ENCODE assay signal across 1 cellular context in the genomic region with DNA sequence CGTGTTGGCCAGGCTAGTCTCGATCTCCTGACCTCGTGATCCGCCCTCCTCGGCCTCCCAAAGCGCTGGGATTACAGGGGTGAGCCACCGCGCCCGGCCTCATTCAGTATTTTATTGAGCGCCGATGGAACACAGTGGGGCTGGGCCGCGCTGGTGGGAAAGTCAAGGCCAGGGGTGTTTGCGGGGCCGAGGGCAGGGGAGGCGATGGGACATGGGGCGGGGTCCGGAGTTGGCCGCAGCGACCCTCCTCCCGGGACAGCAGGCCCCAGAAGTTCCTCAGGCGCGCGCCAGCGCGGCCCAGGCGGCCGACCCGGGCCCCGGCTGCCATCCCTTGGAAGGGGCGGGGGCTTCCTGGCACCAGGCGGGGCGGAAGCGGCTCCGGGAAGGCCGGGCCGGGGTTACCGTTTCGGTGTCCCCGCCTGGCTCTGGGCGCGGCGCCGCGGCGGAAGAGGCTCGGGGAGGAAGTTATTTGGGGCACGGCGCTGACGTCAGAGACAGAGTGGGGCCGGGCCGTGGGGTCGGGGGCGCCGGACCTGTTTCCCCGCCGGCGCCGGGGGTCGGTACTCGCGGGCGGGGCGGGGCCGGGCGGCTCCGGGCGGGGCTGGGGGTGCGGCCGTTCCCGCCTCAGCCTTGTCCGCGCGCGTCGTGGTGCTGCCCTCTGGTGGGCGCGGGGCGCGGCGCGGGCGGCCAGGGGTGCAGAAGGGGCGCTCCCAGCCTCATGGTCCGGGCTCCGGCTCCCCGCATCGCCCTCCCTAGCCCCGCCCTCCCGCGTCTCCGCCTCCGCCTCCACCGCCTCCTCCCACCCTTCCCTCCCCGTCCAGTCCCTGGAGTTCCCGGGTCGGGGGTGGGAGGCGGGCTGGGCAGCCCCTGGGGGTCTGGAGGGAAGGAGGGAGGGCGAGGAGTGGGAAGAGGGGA.
TF ChIP-seq lines count a peak whose summit lies in the region.

No MANE protein-coding gene starts in this region.

TF ChIP-seq in HEK293, 187 proteins besides CTCF, POLR2A, EP300 and RAD21 (continued from another document):
- peak; percentile 68; the same call in 1 of the 2 replicates for TF ChIP-seq KLF16 (tag by site-specific recombination; IDR thresholded peaks at IDR 0.05)
- peak; percentile 99 for TF ChIP-seq ZNF629 (tag by site-specific recombination; IDR thresholded peaks at IDR 0.05)
- TF ChIP-seq ZBTB21 (tag by site-specific recombination; IDR thresholded peaks at IDR 0.05), result peak; percentile 99
- peak; percentile 71 for TF ChIP-seq SP3 (tag by site-specific recombination; IDR thresholded peaks at IDR 0.05)
- TF ChIP-seq, protein P1, sequence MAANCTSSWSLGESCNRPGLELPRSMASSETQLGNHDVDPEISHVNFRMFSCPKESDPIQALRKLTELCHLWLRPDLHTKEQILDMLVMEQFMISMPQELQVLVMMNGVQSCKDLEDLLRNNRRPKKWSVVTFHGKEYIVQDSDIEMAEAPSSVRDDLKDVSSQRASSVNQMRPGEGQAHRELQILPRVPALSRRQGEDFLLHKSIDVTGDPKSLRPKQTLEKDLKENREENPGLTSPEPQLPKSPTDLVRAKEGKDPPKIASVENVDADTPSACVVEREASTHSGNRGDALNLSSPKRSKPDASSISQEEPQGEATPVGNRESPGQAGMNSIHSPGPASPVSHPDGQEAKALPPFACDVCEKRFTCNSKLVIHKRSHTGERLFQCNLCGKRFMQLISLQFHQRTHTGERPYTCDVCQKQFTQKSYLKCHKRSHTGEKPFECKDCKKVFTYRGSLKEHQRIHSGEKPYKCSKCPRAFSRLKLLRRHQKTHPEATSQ (tag by site-specific recombination; IDR thresholded peaks at IDR 0.05), result peak; percentile 75; the same call in 1 of the 2 replicates
- TF ChIP-seq ZNF843 (tag by site-specific recombination; IDR thresholded peaks at IDR 0.05), result 0 out of 2 replicates have a peak, but pooled peaks have one; percentile 8
- TF ChIP-seq KLF1 (tag by site-specific recombination; IDR thresholded peaks at IDR 0.05), result peak; percentile 77
- peak; percentile 87; the same call in 1 of the 2 replicates for TF ChIP-seq ZNF785 (tag by site-specific recombination; IDR thresholded peaks at IDR 0.05)
- TF ChIP-seq YY1 (tag by site-specific recombination; IDR thresholded peaks at IDR 0.05), result peak; percentile 75; the same call in 1 of the 2 replicates
- 0 out of 2 replicates have a peak, but pooled peaks have one; percentile 76 for TF ChIP-seq ZNF792 (tag by site-specific recombination; IDR thresholded peaks at IDR 0.05)
- TF ChIP-seq, protein P2, sequence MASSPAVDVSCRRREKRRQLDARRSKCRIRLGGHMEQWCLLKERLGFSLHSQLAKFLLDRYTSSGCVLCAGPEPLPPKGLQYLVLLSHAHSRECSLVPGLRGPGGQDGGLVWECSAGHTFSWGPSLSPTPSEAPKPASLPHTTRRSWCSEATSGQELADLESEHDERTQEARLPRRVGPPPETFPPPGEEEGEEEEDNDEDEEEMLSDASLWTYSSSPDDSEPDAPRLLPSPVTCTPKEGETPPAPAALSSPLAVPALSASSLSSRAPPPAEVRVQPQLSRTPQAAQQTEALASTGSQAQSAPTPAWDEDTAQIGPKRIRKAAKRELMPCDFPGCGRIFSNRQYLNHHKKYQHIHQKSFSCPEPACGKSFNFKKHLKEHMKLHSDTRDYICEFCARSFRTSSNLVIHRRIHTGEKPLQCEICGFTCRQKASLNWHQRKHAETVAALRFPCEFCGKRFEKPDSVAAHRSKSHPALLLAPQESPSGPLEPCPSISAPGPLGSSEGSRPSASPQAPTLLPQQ (tag by site-specific recombination; IDR thresholded peaks at IDR 0.05), result peak; percentile 94
- TF ChIP-seq, protein P3, sequence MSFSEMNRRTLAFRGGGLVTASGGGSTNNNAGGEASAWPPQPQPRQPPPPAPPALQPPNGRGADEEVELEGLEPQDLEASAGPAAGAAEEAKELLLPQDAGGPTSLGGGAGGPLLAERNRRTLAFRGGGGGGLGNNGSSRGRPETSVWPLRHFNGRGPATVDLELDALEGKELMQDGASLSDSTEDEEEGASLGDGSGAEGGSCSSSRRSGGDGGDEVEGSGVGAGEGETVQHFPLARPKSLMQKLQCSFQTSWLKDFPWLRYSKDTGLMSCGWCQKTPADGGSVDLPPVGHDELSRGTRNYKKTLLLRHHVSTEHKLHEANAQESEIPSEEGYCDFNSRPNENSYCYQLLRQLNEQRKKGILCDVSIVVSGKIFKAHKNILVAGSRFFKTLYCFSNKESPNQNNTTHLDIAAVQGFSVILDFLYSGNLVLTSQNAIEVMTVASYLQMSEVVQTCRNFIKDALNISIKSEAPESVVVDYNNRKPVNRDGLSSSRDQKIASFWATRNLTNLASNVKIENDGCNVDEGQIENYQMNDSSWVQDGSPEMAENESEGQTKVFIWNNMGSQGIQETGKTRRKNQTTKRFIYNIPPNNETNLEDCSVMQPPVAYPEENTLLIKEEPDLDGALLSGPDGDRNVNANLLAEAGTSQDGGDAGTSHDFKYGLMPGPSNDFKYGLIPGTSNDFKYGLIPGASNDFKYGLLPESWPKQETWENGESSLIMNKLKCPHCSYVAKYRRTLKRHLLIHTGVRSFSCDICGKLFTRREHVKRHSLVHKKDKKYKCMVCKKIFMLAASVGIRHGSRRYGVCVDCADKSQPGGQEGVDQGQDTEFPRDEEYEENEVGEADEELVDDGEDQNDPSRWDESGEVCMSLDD (tag by site-specific recombination; IDR thresholded peaks at IDR 0.05), result 0 out of 2 replicates have a peak, but pooled peaks have one; percentile 36
- TF ChIP-seq ZSCAN30 (tag by site-specific recombination; IDR thresholded peaks at IDR 0.05), result peak; percentile 94
- TF ChIP-seq, protein P4, sequence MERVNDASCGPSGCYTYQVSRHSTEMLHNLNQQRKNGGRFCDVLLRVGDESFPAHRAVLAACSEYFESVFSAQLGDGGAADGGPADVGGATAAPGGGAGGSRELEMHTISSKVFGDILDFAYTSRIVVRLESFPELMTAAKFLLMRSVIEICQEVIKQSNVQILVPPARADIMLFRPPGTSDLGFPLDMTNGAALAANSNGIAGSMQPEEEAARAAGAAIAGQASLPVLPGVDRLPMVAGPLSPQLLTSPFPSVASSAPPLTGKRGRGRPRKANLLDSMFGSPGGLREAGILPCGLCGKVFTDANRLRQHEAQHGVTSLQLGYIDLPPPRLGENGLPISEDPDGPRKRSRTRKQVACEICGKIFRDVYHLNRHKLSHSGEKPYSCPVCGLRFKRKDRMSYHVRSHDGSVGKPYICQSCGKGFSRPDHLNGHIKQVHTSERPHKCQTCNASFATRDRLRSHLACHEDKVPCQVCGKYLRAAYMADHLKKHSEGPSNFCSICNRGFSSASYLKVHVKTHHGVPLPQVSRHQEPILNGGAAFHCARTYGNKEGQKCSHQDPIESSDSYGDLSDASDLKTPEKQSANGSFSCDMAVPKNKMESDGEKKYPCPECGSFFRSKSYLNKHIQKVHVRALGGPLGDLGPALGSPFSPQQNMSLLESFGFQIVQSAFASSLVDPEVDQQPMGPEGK (tag by site-specific recombination; IDR thresholded peaks at IDR 0.05), result peak; percentile 71; the same call in 1 of the 2 replicates
- peak; percentile 91 for TF ChIP-seq ZBTB8A (tag by site-specific recombination; IDR thresholded peaks at IDR 0.05)
- TF ChIP-seq, protein P5, sequence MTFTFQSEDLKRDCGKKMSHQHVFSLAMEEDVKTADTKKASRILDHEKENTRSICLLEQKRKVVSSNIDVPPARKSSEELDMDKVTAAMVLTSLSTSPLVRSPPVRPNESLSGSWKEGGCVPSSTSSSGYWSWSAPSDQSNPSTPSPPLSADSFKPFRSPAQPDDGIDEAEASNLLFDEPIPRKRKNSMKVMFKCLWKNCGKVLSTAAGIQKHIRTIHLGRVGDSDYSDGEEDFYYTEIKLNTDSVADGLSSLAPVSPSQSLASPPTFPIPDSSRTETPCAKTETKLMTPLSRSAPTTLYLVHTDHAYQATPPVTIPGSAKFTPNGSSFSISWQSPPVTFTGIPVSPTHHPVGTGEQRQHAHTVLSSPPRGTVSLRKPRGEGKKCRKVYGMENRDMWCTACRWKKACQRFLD (tag by site-specific recombination; IDR thresholded peaks at IDR 0.05), result no peak
- peak; percentile 37; the same call in 1 of the 2 replicates for TF ChIP-seq ZNF768 (tag by site-specific recombination; IDR thresholded peaks at IDR 0.05)
- TF ChIP-seq, protein P6, sequence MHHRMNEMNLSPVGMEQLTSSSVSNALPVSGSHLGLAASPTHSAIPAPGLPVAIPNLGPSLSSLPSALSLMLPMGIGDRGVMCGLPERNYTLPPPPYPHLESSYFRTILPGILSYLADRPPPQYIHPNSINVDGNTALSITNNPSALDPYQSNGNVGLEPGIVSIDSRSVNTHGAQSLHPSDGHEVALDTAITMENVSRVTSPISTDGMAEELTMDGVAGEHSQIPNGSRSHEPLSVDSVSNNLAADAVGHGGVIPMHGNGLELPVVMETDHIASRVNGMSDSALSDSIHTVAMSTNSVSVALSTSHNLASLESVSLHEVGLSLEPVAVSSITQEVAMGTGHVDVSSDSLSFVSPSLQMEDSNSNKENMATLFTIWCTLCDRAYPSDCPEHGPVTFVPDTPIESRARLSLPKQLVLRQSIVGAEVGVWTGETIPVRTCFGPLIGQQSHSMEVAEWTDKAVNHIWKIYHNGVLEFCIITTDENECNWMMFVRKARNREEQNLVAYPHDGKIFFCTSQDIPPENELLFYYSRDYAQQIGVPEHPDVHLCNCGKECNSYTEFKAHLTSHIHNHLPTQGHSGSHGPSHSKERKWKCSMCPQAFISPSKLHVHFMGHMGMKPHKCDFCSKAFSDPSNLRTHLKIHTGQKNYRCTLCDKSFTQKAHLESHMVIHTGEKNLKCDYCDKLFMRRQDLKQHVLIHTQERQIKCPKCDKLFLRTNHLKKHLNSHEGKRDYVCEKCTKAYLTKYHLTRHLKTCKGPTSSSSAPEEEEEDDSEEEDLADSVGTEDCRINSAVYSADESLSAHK (tag by site-specific recombination; IDR thresholded peaks at IDR 0.05), result peak; percentile 38; the same call in 1 of the 2 replicates
- no peak for TF ChIP-seq ZNF707 (tag by site-specific recombination; IDR thresholded peaks at IDR 0.05)
- TF ChIP-seq IKZF3 (tag by site-specific recombination; IDR thresholded peaks at IDR 0.05), result peak; percentile 30; the same call in 1 of the 2 replicates
- TF ChIP-seq ZNF529 (tag by site-specific recombination; IDR thresholded peaks at IDR 0.05; ENCODE audit: insufficient replicate concordance), result no peak
- TF ChIP-seq REPIN1 (tag by site-specific recombination; IDR thresholded peaks at IDR 0.05; ENCODE audit: low read depth), result no peak
- peak; percentile 70 for TF ChIP-seq KLF9 (tag by site-specific recombination; IDR thresholded peaks at IDR 0.05; ENCODE audit: low read depth)
- TF ChIP-seq, protein P7, sequence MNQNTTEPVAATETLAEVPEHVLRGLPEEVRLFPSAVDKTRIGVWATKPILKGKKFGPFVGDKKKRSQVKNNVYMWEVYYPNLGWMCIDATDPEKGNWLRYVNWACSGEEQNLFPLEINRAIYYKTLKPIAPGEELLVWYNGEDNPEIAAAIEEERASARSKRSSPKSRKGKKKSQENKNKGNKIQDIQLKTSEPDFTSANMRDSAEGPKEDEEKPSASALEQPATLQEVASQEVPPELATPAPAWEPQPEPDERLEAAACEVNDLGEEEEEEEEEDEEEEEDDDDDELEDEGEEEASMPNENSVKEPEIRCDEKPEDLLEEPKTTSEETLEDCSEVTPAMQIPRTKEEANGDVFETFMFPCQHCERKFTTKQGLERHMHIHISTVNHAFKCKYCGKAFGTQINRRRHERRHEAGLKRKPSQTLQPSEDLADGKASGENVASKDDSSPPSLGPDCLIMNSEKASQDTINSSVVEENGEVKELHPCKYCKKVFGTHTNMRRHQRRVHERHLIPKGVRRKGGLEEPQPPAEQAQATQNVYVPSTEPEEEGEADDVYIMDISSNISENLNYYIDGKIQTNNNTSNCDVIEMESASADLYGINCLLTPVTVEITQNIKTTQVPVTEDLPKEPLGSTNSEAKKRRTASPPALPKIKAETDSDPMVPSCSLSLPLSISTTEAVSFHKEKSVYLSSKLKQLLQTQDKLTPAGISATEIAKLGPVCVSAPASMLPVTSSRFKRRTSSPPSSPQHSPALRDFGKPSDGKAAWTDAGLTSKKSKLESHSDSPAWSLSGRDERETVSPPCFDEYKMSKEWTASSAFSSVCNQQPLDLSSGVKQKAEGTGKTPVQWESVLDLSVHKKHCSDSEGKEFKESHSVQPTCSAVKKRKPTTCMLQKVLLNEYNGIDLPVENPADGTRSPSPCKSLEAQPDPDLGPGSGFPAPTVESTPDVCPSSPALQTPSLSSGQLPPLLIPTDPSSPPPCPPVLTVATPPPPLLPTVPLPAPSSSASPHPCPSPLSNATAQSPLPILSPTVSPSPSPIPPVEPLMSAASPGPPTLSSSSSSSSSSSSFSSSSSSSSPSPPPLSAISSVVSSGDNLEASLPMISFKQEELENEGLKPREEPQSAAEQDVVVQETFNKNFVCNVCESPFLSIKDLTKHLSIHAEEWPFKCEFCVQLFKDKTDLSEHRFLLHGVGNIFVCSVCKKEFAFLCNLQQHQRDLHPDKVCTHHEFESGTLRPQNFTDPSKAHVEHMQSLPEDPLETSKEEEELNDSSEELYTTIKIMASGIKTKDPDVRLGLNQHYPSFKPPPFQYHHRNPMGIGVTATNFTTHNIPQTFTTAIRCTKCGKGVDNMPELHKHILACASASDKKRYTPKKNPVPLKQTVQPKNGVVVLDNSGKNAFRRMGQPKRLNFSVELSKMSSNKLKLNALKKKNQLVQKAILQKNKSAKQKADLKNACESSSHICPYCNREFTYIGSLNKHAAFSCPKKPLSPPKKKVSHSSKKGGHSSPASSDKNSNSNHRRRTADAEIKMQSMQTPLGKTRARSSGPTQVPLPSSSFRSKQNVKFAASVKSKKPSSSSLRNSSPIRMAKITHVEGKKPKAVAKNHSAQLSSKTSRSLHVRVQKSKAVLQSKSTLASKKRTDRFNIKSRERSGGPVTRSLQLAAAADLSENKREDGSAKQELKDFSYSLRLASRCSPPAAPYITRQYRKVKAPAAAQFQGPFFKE (tag by site-specific recombination; IDR thresholded peaks at IDR 0.05; ENCODE audit: borderline replicate concordance), result no peak
- peak; percentile 38; the same call in 1 of the 2 replicates for TF ChIP-seq ZNF24 (tag by site-specific recombination; IDR thresholded peaks at IDR 0.05)
- TF ChIP-seq ZXDB (tag by site-specific recombination; IDR thresholded peaks at IDR 0.05), result peak; percentile 55
- TF ChIP-seq ZBTB20 (tag by site-specific recombination; IDR thresholded peaks at IDR 0.05), result peak; percentile 80
- TF ChIP-seq ZBTB17 (tag by site-specific recombination; IDR thresholded peaks at IDR 0.05), result peak; percentile 89
